Comparison of ENCODE assay signal across 1 cellular context in the genomic region with DNA sequence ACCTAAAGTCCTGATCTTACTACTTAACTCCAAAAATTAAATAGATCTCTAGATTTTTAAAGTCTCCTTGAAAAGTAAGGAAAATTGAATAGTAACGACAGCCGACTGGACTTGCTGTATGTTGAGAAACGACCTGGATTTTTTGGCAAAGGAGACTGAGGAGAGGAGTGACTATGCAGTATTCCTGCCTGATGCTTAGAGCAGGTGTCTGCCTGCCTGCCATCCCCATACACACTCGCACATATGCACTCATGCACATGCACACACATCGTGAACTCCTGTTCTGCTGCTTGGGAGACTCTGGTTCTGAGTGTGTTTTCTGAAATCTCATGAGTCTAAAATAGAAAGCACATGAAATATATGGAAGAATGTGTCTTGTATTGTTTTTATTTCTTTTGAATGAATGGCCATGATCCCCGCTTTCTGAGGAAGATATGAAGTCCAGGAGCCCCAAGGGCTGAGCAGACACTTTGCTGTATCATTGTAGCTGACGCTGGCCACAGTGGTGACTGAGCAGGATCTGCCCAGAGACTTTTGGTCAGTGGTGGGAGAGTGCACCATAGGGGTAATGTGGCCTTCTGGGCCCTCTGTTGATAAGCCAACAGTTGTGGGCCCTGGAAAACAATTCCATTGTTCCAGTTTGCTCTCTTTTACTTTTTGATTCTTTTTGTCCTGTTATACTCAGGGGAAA.
TF ChIP-seq lines count a peak whose summit lies in the region.

No MANE protein-coding gene starts in this region.

TF ChIP-seq in GM23338, 12 proteins besides CTCF, POLR2A, EP300 and RAD21 (continued from another document):
- TF ChIP-seq, protein P1, sequence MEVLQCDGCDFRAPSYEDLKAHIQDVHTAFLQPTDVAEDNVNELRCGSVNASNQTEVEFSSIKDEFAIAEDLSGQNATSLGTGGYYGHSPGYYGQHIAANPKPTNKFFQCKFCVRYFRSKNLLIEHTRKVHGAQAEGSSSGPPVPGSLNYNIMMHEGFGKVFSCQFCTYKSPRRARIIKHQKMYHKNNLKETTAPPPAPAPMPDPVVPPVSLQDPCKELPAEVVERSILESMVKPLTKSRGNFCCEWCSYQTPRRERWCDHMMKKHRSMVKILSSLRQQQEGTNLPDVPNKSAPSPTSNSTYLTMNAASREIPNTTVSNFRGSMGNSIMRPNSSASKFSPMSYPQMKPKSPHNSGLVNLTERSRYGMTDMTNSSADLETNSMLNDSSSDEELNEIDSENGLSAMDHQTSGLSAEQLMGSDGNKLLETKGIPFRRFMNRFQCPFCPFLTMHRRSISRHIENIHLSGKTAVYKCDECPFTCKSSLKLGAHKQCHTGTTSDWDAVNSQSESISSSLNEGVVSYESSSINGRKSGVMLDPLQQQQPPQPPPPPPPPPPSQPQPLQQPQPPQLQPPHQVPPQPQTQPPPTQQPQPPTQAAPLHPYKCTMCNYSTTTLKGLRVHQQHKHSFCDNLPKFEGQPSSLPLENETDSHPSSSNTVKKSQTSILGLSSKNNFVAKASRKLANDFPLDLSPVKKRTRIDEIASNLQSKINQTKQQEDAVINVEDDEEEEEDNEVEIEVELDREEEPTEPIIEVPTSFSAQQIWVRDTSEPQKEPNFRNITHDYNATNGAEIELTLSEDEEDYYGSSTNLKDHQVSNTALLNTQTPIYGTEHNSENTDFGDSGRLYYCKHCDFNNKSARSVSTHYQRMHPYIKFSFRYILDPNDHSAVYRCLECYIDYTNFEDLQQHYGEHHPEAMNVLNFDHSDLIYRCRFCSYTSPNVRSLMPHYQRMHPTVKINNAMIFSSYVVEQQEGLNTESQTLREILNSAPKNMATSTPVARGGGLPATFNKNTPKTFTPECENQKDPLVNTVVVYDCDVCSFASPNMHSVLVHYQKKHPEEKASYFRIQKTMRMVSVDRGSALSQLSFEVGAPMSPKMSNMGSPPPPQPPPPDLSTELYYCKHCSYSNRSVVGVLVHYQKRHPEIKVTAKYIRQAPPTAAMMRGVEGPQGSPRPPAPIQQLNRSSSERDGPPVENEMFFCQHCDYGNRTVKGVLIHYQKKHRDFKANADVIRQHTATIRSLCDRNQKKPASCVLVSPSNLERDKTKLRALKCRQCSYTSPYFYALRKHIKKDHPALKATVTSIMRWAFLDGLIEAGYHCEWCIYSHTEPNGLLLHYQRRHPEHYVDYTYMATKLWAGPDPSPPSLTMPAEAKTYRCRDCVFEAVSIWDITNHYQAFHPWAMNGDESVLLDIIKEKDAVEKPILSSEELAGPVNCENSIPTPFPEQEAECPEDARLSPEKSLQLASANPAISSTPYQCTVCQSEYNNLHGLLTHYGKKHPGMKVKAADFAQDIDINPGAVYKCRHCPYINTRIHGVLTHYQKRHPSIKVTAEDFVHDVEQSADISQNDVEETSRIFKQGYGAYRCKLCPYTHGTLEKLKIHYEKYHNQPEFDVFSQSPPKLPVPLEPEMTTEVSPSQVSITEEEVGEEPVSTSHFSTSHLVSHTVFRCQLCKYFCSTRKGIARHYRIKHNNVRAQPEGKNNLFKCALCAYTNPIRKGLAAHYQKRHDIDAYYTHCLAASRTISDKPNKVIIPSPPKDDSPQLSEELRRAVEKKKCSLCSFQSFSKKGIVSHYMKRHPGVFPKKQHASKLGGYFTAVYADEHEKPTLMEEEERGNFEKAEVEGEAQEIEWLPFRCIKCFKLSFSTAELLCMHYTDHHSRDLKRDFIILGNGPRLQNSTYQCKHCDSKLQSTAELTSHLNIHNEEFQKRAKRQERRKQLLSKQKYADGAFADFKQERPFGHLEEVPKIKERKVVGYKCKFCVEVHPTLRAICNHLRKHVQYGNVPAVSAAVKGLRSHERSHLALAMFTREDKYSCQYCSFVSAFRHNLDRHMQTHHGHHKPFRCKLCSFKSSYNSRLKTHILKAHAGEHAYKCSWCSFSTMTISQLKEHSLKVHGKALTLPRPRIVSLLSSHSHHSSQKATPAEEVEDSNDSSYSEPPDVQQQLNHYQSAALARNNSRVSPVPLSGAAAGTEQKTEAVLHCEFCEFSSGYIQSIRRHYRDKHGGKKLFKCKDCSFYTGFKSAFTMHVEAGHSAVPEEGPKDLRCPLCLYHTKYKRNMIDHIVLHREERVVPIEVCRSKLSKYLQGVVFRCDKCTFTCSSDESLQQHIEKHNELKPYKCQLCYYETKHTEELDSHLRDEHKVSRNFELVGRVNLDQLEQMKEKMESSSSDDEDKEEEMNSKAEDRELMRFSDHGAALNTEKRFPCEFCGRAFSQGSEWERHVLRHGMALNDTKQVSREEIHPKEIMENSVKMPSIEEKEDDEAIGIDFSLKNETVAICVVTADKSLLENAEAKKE (CRISPR knock-in tag; IDR thresholded peaks at IDR 0.05) = no peak
- TF ChIP-seq, protein P2, sequence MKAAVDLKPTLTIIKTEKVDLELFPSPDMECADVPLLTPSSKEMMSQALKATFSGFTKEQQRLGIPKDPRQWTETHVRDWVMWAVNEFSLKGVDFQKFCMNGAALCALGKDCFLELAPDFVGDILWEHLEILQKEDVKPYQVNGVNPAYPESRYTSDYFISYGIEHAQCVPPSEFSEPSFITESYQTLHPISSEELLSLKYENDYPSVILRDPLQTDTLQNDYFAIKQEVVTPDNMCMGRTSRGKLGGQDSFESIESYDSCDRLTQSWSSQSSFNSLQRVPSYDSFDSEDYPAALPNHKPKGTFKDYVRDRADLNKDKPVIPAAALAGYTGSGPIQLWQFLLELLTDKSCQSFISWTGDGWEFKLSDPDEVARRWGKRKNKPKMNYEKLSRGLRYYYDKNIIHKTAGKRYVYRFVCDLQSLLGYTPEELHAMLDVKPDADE (IDR thresholded peaks at IDR 0.05) = no peak
- TF ChIP-seq ZNF331 (CRISPR knock-in tag; IDR thresholded peaks at IDR 0.05; ENCODE audit: low read depth) (no peak), POLR2AphosphoS5 (IDR thresholded peaks at IDR 0.05; ENCODE audit: low read depth) (no peak), JUNB (IDR thresholded peaks at IDR 0.05; ENCODE audit: unreplicated experiment) (no peak), EZH2 (IDR thresholded peaks at IDR 0.05; ENCODE audit: low read depth, unreplicated experiment) (no peak), CREB1 (CRISPR knock-in tag; IDR thresholded peaks at IDR 0.05; ENCODE audit: low read depth) (no peak), STAT1 (IDR thresholded peaks at IDR 0.05; ENCODE audit: unreplicated experiment) (no peak), EZH2phosphoT487 (IDR thresholded peaks at IDR 0.05; ENCODE audit: unreplicated experiment) (no peak)
- TF ChIP-seq, protein P3, sequence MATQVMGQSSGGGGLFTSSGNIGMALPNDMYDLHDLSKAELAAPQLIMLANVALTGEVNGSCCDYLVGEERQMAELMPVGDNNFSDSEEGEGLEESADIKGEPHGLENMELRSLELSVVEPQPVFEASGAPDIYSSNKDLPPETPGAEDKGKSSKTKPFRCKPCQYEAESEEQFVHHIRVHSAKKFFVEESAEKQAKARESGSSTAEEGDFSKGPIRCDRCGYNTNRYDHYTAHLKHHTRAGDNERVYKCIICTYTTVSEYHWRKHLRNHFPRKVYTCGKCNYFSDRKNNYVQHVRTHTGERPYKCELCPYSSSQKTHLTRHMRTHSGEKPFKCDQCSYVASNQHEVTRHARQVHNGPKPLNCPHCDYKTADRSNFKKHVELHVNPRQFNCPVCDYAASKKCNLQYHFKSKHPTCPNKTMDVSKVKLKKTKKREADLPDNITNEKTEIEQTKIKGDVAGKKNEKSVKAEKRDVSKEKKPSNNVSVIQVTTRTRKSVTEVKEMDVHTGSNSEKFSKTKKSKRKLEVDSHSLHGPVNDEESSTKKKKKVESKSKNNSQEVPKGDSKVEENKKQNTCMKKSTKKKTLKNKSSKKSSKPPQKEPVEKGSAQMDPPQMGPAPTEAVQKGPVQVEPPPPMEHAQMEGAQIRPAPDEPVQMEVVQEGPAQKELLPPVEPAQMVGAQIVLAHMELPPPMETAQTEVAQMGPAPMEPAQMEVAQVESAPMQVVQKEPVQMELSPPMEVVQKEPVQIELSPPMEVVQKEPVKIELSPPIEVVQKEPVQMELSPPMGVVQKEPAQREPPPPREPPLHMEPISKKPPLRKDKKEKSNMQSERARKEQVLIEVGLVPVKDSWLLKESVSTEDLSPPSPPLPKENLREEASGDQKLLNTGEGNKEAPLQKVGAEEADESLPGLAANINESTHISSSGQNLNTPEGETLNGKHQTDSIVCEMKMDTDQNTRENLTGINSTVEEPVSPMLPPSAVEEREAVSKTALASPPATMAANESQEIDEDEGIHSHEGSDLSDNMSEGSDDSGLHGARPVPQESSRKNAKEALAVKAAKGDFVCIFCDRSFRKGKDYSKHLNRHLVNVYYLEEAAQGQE (IDR thresholded peaks at IDR 0.05; ENCODE audit: unreplicated experiment) = no peak
